8 cellular contexts compared by ENCODE assay signal in the genomic region with DNA sequence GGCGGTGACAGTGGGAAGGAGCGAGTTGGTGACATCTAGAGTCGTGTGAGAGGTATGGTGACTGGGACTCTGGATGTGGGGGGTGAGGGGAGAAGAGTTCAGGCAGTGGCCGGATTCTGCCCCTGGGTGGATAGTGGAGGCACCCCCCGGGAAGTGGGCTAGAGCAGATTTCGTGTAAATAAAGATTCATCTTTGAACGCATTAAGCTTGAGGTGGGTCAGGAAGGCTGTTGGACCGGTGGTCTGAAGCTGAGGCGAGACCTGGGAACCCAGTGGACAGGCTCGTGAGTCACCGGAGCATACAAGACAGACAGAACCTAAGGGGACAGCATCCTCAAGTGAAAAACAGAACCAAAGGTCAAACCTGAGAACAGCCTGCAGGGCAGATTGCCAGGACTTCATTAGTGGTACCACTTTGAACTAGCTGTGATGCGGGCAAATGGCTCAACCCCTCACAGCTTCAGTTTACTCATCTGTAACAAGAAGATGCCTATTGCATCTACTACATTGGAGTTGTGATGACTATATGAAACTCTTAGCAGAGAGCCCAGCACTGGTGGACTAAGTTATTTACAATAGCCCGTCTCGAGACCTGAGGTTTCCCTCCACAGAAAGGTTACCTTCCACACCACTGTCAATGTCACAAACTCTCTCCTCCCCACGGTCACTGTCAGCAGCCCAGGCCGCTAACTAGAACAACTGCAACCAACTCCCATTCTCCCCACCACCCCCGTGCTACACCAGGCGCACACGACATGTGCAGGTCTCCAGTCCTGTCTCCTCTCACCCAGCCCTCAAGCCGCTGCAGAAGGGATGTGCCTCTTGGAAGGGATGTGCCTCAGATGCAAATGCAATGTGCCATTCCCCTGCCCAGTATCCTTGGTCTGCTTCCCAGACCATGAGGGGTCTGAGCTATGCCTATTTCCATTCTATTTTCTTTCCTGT. TPM values are rescaled to one million over a fixed set of nuclear protein-coding genes. Genes with fewer than 3 reads are reported as not detected.
DNase-seq lines count a peak whose midpoint lies in the region; ATAC-seq, FAIRE-seq and TF ChIP-seq lines count a peak whose summit lies in the region.

No MANE protein-coding gene starts in this region.

- peaks cover 10% of the 10 kb centered on the region for H4K20me1 ChIP-seq in osteoblast (ENCODE audit: insufficient read depth, low read length)

- peaks cover 38% of the 10 kb centered on the region for H3K79me2 ChIP-seq in osteoblast (ENCODE audit: insufficient read depth, low read length)

- H3K9me3 ChIP-seq in A549, result no peaks in the 10 kb centered on the region
- H3K9me3 ChIP-seq in osteoblast (ENCODE audit: low read depth, low read length), result no peaks in the 10 kb centered on the region

- H3K36me3 ChIP-seq in osteoblast (ENCODE audit: insufficient read depth, low read length), result no peaks in the 10 kb centered on the region

- in situ Hi-C loops in GM13977 (cut with MboI; ENCODE audit: low pct_unique_long_range_greater_than_20kb, low sequenced_read_pairs, unreplicated experiment) (no loop called here), ACHN (cut with HindIII; ENCODE audit: low pct_ligation_motif_present, low pct_unique_long_range_greater_than_20kb, low sequenced_read_pairs) (no loop called here)

- peaks cover 25% of the 10 kb centered on the region for H3K4me1 ChIP-seq in A549
- peaks cover 19% of the 10 kb centered on the region for H3K4me1 ChIP-seq in osteoblast (ENCODE audit: insufficient read depth, low read length)

- H3K4me2 ChIP-seq in A549 (peak overlapping the region; percentile 80), osteoblast (ENCODE audit: insufficient read depth, low read length) (peak overlapping the region; percentile 98)

- no peak for FAIRE-seq in A549 (lab: Jason Lieb, UNC)

- no peaks in the 10 kb centered on the region for H3K27me3 ChIP-seq in osteoblast (ENCODE audit: insufficient read depth, low read length)

- H3K4me3 ChIP-seq in A549 (peak overlapping the region; percentile 67), epithelial cell of esophagus (ENCODE audit: low read length) (peak overlapping the region; percentile 69), osteoblast (ENCODE audit: insufficient read depth, low read length) (peak overlapping the region; percentile 80)

- no peak for TF ChIP-seq POLR2A in A549 (IDR thresholded peaks at IDR 0.05; ENCODE audit: low read length)

- DNase-seq in A549 (ENCODE audit: low read depth in 1 of 2, low spot score in 1 of 2) (no peak), GM13977 (ENCODE audit: low spot score) (peak; percentile 37), RPMI8226 (peak; percentile 81), epithelial cell of esophagus (ENCODE audit: low read depth) (no peak), osteoblast (ENCODE audit: insufficient read length, low spot score, missing footprints) (no peak), ACHN (no peak), T1000 (lab: John Stamatoyannopoulos, UW) (no peak)

- TF ChIP-seq CTCF in A549 (IDR thresholded peaks at IDR 0.05) (peak; percentile 17; the same call in 1 of the 3 replicates), GM13977 (IDR thresholded peaks at IDR 0.05; ENCODE audit: extremely low read depth, insufficient read depth, missing control alignments) (peak; percentile 31), epithelial cell of esophagus (IDR thresholded peaks at IDR 0.05; ENCODE audit: insufficient read depth, low read depth, low read length, missing control alignments) (no peak), osteoblast (IDR thresholded peaks at IDR 0.05; ENCODE audit: extremely low read depth, low read depth, low read length) (no peak)

- H3K27ac ChIP-seq in A549 (peak overlapping the region; percentile 94 to 96), osteoblast (ENCODE audit: low read depth, low read length) (peak overlapping the region; percentile 56)

- peak overlapping the region; percentile 94 for H2AFZ ChIP-seq in osteoblast (ENCODE audit: low read length)

- TF ChIP-seq EP300 in A549 (IDR thresholded peaks at IDR 0.05), result no peak

- 59% methylated on average over 20 of the region's 20 CpGs for WGBS in A549 (ENCODE audit: missing lambda C conversion rate)

- POLR2A ChIA-PET in A549 (lab: Yijun Ruan, JAX), result interaction anchor here (1.7 to 2.7 kb wide), 2 partner anchors 10 to 47 kb away, joined by 5 to 12 read pairs; a partner anchor contains a TSS

- TF ChIP-seq RAD21 in A549 (conservative IDR thresholded peaks at IDR 0.05 in 1 of 2, IDR thresholded peaks at IDR 0.05 in 1 of 2), result no peak

- ATAC-seq in A549 (peak in 1 of 2 experiments; percentile 61; a peak in 3 of 6 replicates), GM19035 (IDR thresholded peaks at IDR 0.05; ENCODE audit: unreplicated experiment) (no peak)

- CTCF ChIA-PET in A549 (lab: Yijun Ruan, JAX), result interaction anchor here (1.3 to 2.0 kb wide), 3 partner anchors 75 to 695 kb away, joined by 3 to 5 read pairs (median 5); no protein-coding TSS in a partner anchor

TF ChIP-seq in A549, 52 proteins besides CTCF, POLR2A, EP300 and RAD21:
- TF ChIP-seq MYC (IDR thresholded peaks at IDR 0.05; ENCODE audit: borderline replicate concordance, low read length), result no peak
- no peak for TF ChIP-seq CHD4 (IDR thresholded peaks at IDR 0.05; ENCODE audit: borderline replicate concordance)
- no peak for TF ChIP-seq MAFK (IDR thresholded peaks at IDR 0.05; ENCODE audit: partially characterized antibody)
- no peak for TF ChIP-seq EHMT2 (IDR thresholded peaks at IDR 0.05; ENCODE audit: low read depth)
- TF ChIP-seq ZSCAN20 (CRISPR knock-in tag; IDR thresholded peaks at IDR 0.05), result no peak
- no peak for TF ChIP-seq CHD2 (IDR thresholded peaks at IDR 0.05; ENCODE audit: low read length, partially characterized antibody)
- TF ChIP-seq, protein P1, sequence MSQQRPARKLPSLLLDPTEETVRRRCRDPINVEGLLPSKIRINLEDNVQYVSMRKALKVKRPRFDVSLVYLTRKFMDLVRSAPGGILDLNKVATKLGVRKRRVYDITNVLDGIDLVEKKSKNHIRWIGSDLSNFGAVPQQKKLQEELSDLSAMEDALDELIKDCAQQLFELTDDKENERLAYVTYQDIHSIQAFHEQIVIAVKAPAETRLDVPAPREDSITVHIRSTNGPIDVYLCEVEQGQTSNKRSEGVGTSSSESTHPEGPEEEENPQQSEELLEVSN (IDR thresholded peaks at IDR 0.05; ENCODE audit: borderline replicate concordance, low read depth), result no peak
- no peak for TF ChIP-seq KDM5A (IDR thresholded peaks at IDR 0.05)
- no peak for TF ChIP-seq PHF8 (IDR thresholded peaks at IDR 0.05; ENCODE audit: borderline replicate concordance, low read depth)

RNA-seq across cellular contexts. Expression of a gene that starts 0.9 kb away (rescaled TPM):
- polyA plus RNA-seq in A549 (2011; rRNA removed) (47.5 and 58.0 TPM in 2 replicates), A549 (2017; fragmentation: RNase III; extraction: RNeasy Plus Mini Kit Qiagen cat#74134 plus additional on column Dnase treatment) (69.5 to 74.0 TPM (median 69.7 TPM) in 3 replicates)
- polyA plus RNA-seq in A549 (2012; cell fraction: cytosol; rRNA removed), result 87.7 and 149 TPM in 2 replicates
- 166 and 173 TPM in 2 replicates for polyA plus RNA-seq in A549 (2012; cell fraction: nucleus; rRNA removed)
- polyA minus RNA-seq in A549 (2011; rRNA and poly(A)+ RNA removed), result 124 and 139 TPM in 2 replicates
- total RNA-seq in osteoblast, result 15.2 and 20.3 TPM in 2 replicates

RNA-seq across cellular contexts. Expression of a gene that starts 25.3 kb away (rescaled TPM):
- polyA plus RNA-seq in A549 (2011; rRNA removed), result 10.4 and 18.2 TPM in 2 replicates
- 4.7 and 6.3 TPM in 2 replicates for polyA plus RNA-seq in A549 (2012; cell fraction: cytosol; rRNA removed)
- 16.2 and 20.8 TPM in 2 replicates for polyA plus RNA-seq in A549 (2012; cell fraction: nucleus; rRNA removed)
- 11.0 to 13.8 TPM (median 12.1 TPM) in 3 replicates for polyA plus RNA-seq in A549 (2017; fragmentation: RNase III; extraction: RNeasy Plus Mini Kit Qiagen cat#74134 plus additional on column Dnase treatment)
- polyA minus RNA-seq in A549 (2011; rRNA and poly(A)+ RNA removed), result 3.2 and 3.8 TPM in 2 replicates
- total RNA-seq in osteoblast, result 1.2 and 2.2 TPM in 2 replicates

RNA-seq across cellular contexts. Expression of a gene that starts 47.1 kb away (rescaled TPM):
- polyA plus RNA-seq in A549 (2011; rRNA removed) (59.1 and 103 TPM in 2 replicates), A549 (2017; fragmentation: RNase III; extraction: RNeasy Plus Mini Kit Qiagen cat#74134 plus additional on column Dnase treatment) (18.4 to 19.7 TPM (median 19.5 TPM) in 3 replicates)
- 13.8 and 19.7 TPM in 2 replicates for polyA plus RNA-seq in A549 (2012; cell fraction: cytosol; rRNA removed)
- 6.6 and 7.9 TPM in 2 replicates for polyA plus RNA-seq in A549 (2012; cell fraction: nucleus; rRNA removed)
- 242 and 289 TPM in 2 replicates for polyA minus RNA-seq in A549 (2011; rRNA and poly(A)+ RNA removed)
- 35.5 and 41.5 TPM in 2 replicates for total RNA-seq in osteoblast

Comparison
In these comparisons a context has a peak if more than half of its experiments do, and no peak if none do; other contexts are left out.
1. DNase-seq: peak in GM13977 (single experiment) and RPMI8226 (single experiment); none in A549 (0 of 2), epithelial cell of esophagus (single experiment), osteoblast (single experiment), ACHN (single experiment) and T1000 (single experiment).
2. CTCF ChIP-seq: peak in A549 (single experiment) and GM13977 (single experiment); none in epithelial cell of esophagus (single experiment) and osteoblast (single experiment).
3. Peak in every context shown above with its lines, with median percentiles within 50 percentile points of each other: H3K4me3 ChIP-seq.